ENCODE assay signal across 10 cellular contexts in the genomic region with DNA sequence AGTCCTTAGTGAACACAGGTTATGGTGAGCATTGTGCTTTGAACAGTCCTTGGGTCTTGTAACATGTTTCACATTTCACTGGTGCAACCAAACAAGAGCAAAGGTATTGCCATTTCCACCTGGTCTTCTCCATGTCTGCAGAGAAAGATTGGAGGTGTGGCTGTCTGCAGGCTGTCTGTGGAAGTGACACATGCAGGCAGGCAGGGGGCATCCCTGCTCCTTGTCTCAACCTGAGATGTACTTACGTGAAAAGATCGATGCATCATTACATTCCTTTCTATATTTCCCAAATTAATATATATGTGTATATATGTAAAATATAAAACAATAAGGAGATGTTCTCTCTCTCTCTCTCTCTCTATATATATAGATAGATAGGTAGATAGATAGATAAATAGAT. TPM values are rescaled to one million over a fixed set of nuclear protein-coding genes. Genes with fewer than 3 reads are reported as not detected.
DNase-seq lines count a peak whose midpoint lies in the region; ATAC-seq, FAIRE-seq and TF ChIP-seq lines count a peak whose summit lies in the region.
"Had no signal": no experiment of that assay in that cellular context is flagged by ENCODE, and none has a peak within 500 bp of the region (broad histone marks: within the 10 kb centered on the region; RNA-seq: fewer than 3 reads in every experiment).

No MANE protein-coding gene starts in this region.

- FAIRE-seq in pancreas (lab: Jason Lieb, UNC), result no peak
- FAIRE-seq: colon had no signal

- H3K27ac ChIP-seq in WERI-Rb-1 (no peak overlapping the region), pancreas (no peak overlapping the region)

- CTCF ChIA-PET in HEK293T (lab: Yijun Ruan, JAX), result interaction anchor here (0.7 kb wide), 1 partner anchor 58 kb away, joined by 3 read pairs; no protein-coding TSS in a partner anchor

- H3K36me3 ChIP-seq in WERI-Rb-1, result no peaks in the 10 kb centered on the region
- no peaks in the 10 kb centered on the region for H3K36me3 ChIP-seq in pancreas

- H3K4me1 ChIP-seq in pancreas, result no peaks in the 10 kb centered on the region

- H3K9me3 ChIP-seq in WERI-Rb-1 (ENCODE audit: severe bottlenecking) (no peaks in the 10 kb centered on the region), pancreas (no peaks in the 10 kb centered on the region)

- H3K4me3 ChIP-seq in AG10803 (ENCODE audit: low read length) (no peak overlapping the region), WERI-Rb-1 (ENCODE audit: low read depth, low read length) (no peak overlapping the region), pancreas (no peak overlapping the region)

- WGBS in pancreas, 2 donors, result 43 to 51% methylated on average over 2 of the region's 2 CpGs

- H3K27me3 ChIP-seq in WERI-Rb-1 (ENCODE audit: insufficient read depth, low read depth, severe bottlenecking), result no peaks in the 10 kb centered on the region
- no peaks in the 10 kb centered on the region for H3K27me3 ChIP-seq in pancreas

- ATAC-seq in pancreas, result no peak
- ATAC-seq in GM18519 (IDR thresholded peaks at IDR 0.05; ENCODE audit: low FRiP score, unreplicated experiment), result no peak

- peak; percentile 3 for DNase-seq in AG10803 (ENCODE audit: low read depth)
- peak; percentile 54 for DNase-seq in HEK293T (ENCODE audit: extremely low spot score)
- DNase-seq in WERI-Rb-1, result peak; percentile 39
- DNase-seq in iris pigment epithelial cell (ENCODE audit: low read depth), result peak; percentile 9
- no peak for DNase-seq in epidermal melanocyte (ENCODE audit: insufficient read length, low spot score)
- DNase-seq in pancreas, result no peak
- no peak for DNase-seq in NCI-H1694 (lab: John Stamatoyannopoulos, UW)
- DNase-seq: NCI-H2107 had no signal

- intact Hi-C loops in pancreas (cut with DNase I), result no loop called here

- POLR2A ChIA-PET in HEK293T (lab: Yijun Ruan, JAX), result no interaction called here

- TF ChIP-seq CTCF in AG10803 (conservative IDR thresholded peaks at IDR 0.05; ENCODE audit: low read length) (peak; percentile 23), WERI-Rb-1 (IDR thresholded peaks at IDR 0.05; ENCODE audit: low read depth, low read length) (peak; percentile 76), pancreas (IDR thresholded peaks at IDR 0.05) (no peak)

TF ChIP-seq in HEK293T, 16 proteins besides CTCF, POLR2A, EP300 and RAD21:
- no peak for TF ChIP-seq FOXM1 (IDR thresholded peaks at IDR 0.05; ENCODE audit: borderline replicate concordance)
TF ChIP-seq in HEK293T: peak in this region for 0.

RNA-seq across cellular contexts. Expression of a gene that starts 54.3 kb away (rescaled TPM):
- total RNA-seq in pancreas, result not detected
- not detected for polyA plus RNA-seq in pancreas

Comparison
In these comparisons a context has a peak if more than half of its experiments do, and no peak if none do; other contexts are left out.
1. DNase-seq: peak in AG10803 (single experiment), HEK293T (single experiment), WERI-Rb-1 (single experiment) and iris pigment epithelial cell (single experiment); none in epidermal melanocyte (single experiment), pancreas (0 of 6) and NCI-H1694 (single experiment).
2. CTCF ChIP-seq: peak in AG10803 (single experiment) and WERI-Rb-1 (single experiment); none in pancreas (0 of 4).